ENCODE assay signal across 8 cellular contexts in genomic region chr2:43220229-43220981, GRCh38. TPM values are rescaled to one million over a fixed set of nuclear protein-coding genes. Genes with fewer than 3 reads are reported as not detected.
DNase-seq lines count a peak whose midpoint lies in the region; ATAC-seq and TF ChIP-seq lines count a peak whose summit lies in the region.

No MANE protein-coding gene starts in this region.

- H3K4me3 ChIP-seq in cardiac muscle cell (peak overlapping the region; percentile 24), iPS-20b (ENCODE audit: low read length) (peak overlapping the region; percentile 90), stomach smooth muscle (ENCODE audit: low read length in 2 of 2) (peak overlapping the region; percentile 69 to 95)

- no peaks in the 10 kb centered on the region for H3K27me3 Mint-ChIP-seq in activated naive CD8-positive, alpha-beta T cell treated with anti-CD3 and anti-CD28 coated beads for 36 hours

- peaks cover 51% of the 10 kb centered on the region for H3K4me1 Mint-ChIP-seq in activated naive CD8-positive, alpha-beta T cell treated with anti-CD3 and anti-CD28 coated beads for 36 hours

- H3K9me3 ChIP-seq in cardiac muscle cell (ENCODE audit: low read depth) (no peaks in the 10 kb centered on the region), iPS-20b (ENCODE audit: insufficient read depth, low read depth, low read length) (no peaks in the 10 kb centered on the region), stomach smooth muscle (ENCODE audit: control insufficient read depth in 2 of 2, low read length in 2 of 2) (no peaks in the 10 kb centered on the region)

- no peaks in the 10 kb centered on the region for H3K9me3 Mint-ChIP-seq in activated naive CD8-positive, alpha-beta T cell treated with anti-CD3 and anti-CD28 coated beads for 36 hours

- H3K36me3 Mint-ChIP-seq in activated naive CD8-positive, alpha-beta T cell treated with anti-CD3 and anti-CD28 coated beads for 36 hours: peaks cover 35% of the 10 kb centered on the region

- ATAC-seq in Right ventricle myocardium superior (ENCODE audit: poor library complexity): no peak
- no peak for ATAC-seq in HG03520 (IDR thresholded peaks at IDR 0.05; ENCODE audit: unreplicated experiment)
- no peak for ATAC-seq in HG02852 (IDR thresholded peaks at IDR 0.05; ENCODE audit: unreplicated experiment)

- H3K4me3 Mint-ChIP-seq in activated naive CD8-positive, alpha-beta T cell treated with anti-CD3 and anti-CD28 coated beads for 36 hours: peak overlapping the region; percentile 81

- H3K36me3 ChIP-seq in cardiac muscle cell (peaks cover 11% of the 10 kb centered on the region), iPS-20b (ENCODE audit: insufficient read depth, low read depth, low read length) (peaks cover 34% of the 10 kb centered on the region), stomach smooth muscle (ENCODE audit: control insufficient read depth in 2 of 2, insufficient read depth in 2 of 2, low read length in 2 of 2) (peaks cover 7 to 11% of the 10 kb centered on the region in 2 donors)

- TF ChIP-seq CTCF in cardiac muscle cell (IDR thresholded peaks at IDR 0.05; ENCODE audit: low read depth, low read length): no peak

- H3K9ac ChIP-seq in iPS-20b (ENCODE audit: low read depth, low read length): peak overlapping the region; percentile 94
- peak overlapping the region; percentile 80 to 87 for H3K9ac ChIP-seq in stomach smooth muscle (ENCODE audit: low read length in 2 of 2)

- intact Hi-C loops in Right ventricle myocardium superior (cut with DNase I): no loop called here

- H3K27ac Mint-ChIP-seq in activated naive CD8-positive, alpha-beta T cell treated with anti-CD3 and anti-CD28 coated beads for 36 hours: peak overlapping the region; percentile 90

- peak overlapping the region; percentile 98 for H3K27ac ChIP-seq in cardiac muscle cell
- H3K27ac ChIP-seq in iPS-20b (ENCODE audit: low read length): peak overlapping the region; percentile 84
- peak overlapping the region; percentile 95 for H3K27ac ChIP-seq in stomach smooth muscle (ENCODE audit: low read length)

- H3K4me1 ChIP-seq in cardiac muscle cell (ENCODE audit: low read depth) (peaks cover 74% of the 10 kb centered on the region), iPS-20b (ENCODE audit: insufficient read depth, low read length) (peaks cover 39% of the 10 kb centered on the region), stomach smooth muscle (ENCODE audit: control insufficient read depth, insufficient read depth, low read length) (peaks cover 54% of the 10 kb centered on the region)

- DNase-seq in cardiac muscle cell (ENCODE audit: low read depth in 1 of 2, low spot score in 1 of 2): peak in 1 of 2 donors; percentile 52
- no peak for DNase-seq in Right ventricle myocardium superior
- DNase-seq in activated naive CD8-positive, alpha-beta T cell treated with anti-CD3 and anti-CD28 coated beads for 36 hours: no peak
- DNase-seq in activated gamma-delta T cell (lab: John Stamatoyannopoulos, UW): no peak

- H3K27me3 ChIP-seq in cardiac muscle cell (no peaks in the 10 kb centered on the region), iPS-20b (ENCODE audit: insufficient read depth, low read length) (no peaks in the 10 kb centered on the region), stomach smooth muscle (ENCODE audit: control insufficient read depth in 1 of 2, insufficient read depth in 2 of 2, low read length in 2 of 2) (no peaks in the 10 kb centered on the region)

RNA-seq across cellular contexts. Expression of gene ZFP36L2, which starts 6.0 kb away (rescaled TPM):
- total RNA-seq in cardiac muscle cell (20.3 and 27.6 TPM in 2 replicates), Right ventricle myocardium superior (45.0 TPM)
- polyA plus RNA-seq in cardiac muscle cell: 73.9 and 88.4 TPM in 2 replicates
- 10 to 100 TPM; 58.2 to 58.4 TPM for total RNA-seq in activated naive CD8-positive, alpha-beta T cell treated with anti-CD3 and anti-CD28 coated beads for 36 hours

Comparison
In these comparisons a context has a peak if more than half of its experiments do, and no peak if none do; other contexts are left out.
1. H3K4me3 ChIP-seq: peak in every context shown above with its lines; median percentile 90 in iPS-20b; 82 in stomach smooth muscle; 24 in cardiac muscle cell.